In the genomic region with DNA sequence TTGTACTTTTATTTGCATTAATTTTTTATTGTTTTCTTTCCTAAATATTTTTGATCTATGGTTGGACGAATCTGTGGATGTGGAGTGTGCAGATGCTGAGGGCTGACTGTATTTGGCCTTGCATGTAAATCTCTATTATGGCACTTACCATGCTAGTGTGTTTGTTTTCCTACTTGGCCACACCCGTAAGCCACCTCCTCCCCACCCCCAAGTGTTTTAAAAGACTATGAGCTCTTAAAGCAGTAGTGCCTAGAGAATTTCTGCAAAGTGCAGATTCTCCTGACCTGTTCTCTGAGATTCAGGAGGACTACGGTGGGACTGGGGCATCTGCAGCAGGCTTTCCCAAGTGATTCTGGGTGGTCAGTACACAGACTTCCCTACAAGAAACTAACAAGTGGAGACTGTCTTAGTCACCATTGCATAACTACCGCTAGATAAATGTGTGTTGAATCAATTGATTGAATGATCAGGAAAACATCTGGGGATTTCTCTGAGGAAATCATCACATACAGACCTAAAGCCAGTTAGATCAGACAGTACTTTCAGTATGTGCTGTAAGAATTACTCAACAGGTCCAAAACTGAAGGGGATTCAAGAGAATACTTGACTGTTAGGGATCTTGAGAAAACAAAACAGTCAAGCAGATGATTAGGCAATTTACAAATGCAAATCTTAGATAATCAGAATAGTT, we compare ENCODE assay signal across 11 cellular contexts. TPM values are rescaled to one million over a fixed set of nuclear protein-coding genes. Genes with fewer than 3 reads are reported as not detected.
DNase-seq lines count a peak whose midpoint lies in the region; ATAC-seq, FAIRE-seq and TF ChIP-seq lines count a peak whose summit lies in the region.
"Had no signal": no experiment of that assay in that cellular context is flagged by ENCODE, and none has a peak within 500 bp of the region (broad histone marks: within the 10 kb centered on the region; RNA-seq: fewer than 3 reads in every experiment).

No MANE protein-coding gene starts in this region.

- 0 out of 3 replicates have a peak overlapping the region, but pooled peaks have one; percentile 5 for H3K27ac ChIP-seq in K562 (ENCODE audit: extremely low read depth, low read depth, low read length)
- H3K27ac ChIP-seq in naive thymus-derived CD4-positive, alpha-beta T cell (ENCODE audit: low read depth, low read length) = no peak overlapping the region
- no peak overlapping the region for H3K27ac ChIP-seq in kidney (ENCODE audit: low read depth in 2 of 2, low read length in 2 of 2)
- H3K27ac ChIP-seq: brain microvascular endothelial cell had no signal

- H3K79me2 ChIP-seq in K562 (ENCODE audit: control insufficient read depth, insufficient read depth, low read length) = no peaks in the 10 kb centered on the region

- 0 out of 4 replicates have a peak overlapping the region, but pooled peaks of 1 of the 2 experiments have one; percentile 8 for H3K9ac ChIP-seq in K562 (ENCODE audit: insufficient read depth in 1 of 2, low read depth in 2 of 2, low read length in 2 of 2)
- H3K9ac ChIP-seq in kidney (ENCODE audit: low read length in 2 of 2) = no peak overlapping the region

- peaks cover 0 to 17% (median 0%) of the 10 kb centered on the region in 5 donors for H3K36me3 Mint-ChIP-seq in naive thymus-derived CD4-positive, alpha-beta T cell
- H3K36me3 Mint-ChIP-seq in stimulated activated memory B cell treated with anti-CD40 and anti-IgM and Interleukin-4, amounts not matched to agents 10 μg/mL and 1 μg/mL and 100 μg/mL, for 72 hours = no peaks in the 10 kb centered on the region

- peak overlapping the region in 1 of 9 donors; percentile 85 for H3K27ac Mint-ChIP-seq in naive thymus-derived CD4-positive, alpha-beta T cell
- no peak overlapping the region for H3K27ac Mint-ChIP-seq in stimulated activated memory B cell treated with anti-CD40 and anti-IgM and Interleukin-4, amounts not matched to agents 10 μg/mL and 1 μg/mL and 100 μg/mL, for 72 hours

- no peak overlapping the region for H3K4me3 ChIP-seq in LNCaP clone FGC (ENCODE audit: low read depth, low read length)
- no peak overlapping the region for H3K4me3 ChIP-seq in K562
- no peak overlapping the region for H3K4me3 ChIP-seq in naive thymus-derived CD4-positive, alpha-beta T cell (ENCODE audit: low read length)
- H3K4me3 ChIP-seq in kidney (ENCODE audit: low read length in 2 of 2) = no peak overlapping the region
- H3K4me3 ChIP-seq: heart left ventricle had no signal

- TF ChIP-seq RAD21 in K562 (CRISPR knock-in tag; conservative IDR thresholded peaks at IDR 0.05 in 1 of 2, IDR thresholded peaks at IDR 0.05 in 1 of 2) = no peak

- no peaks in the 10 kb centered on the region for H3K27me3 ChIP-seq in K562 (ENCODE audit: control insufficient read depth in 2 of 2, insufficient read depth in 2 of 2, low read length in 2 of 2)
- H3K27me3 ChIP-seq in naive thymus-derived CD4-positive, alpha-beta T cell (ENCODE audit: control insufficient read depth in 2 of 2, insufficient read depth in 2 of 2, low read length in 2 of 2) = no peaks in the 10 kb centered on the region
- H3K27me3 ChIP-seq: BE2C, brain microvascular endothelial cell, heart left ventricle had no signal

- DNase-seq in NOMO-1 (lab: John Stamatoyannopoulos, UW; ENCODE audit: unreplicated experiment in 2 of 2) = peak; percentile 29 to 53
- DNase-seq in NOMO-1 treated with dmso at 0.1 percent for 144 hours (lab: John Stamatoyannopoulos, UW; ENCODE audit: unreplicated experiment) = no peak
- DNase-seq in LNCaP clone FGC (ENCODE audit: low read depth) = peak; percentile 87
- peak in 1 of 4 experiments; percentile 35 for DNase-seq in K562 (ENCODE audit: extremely low read depth in 1 of 4, low spot score in 3 of 4)
- no peak for DNase-seq in naive thymus-derived CD4-positive, alpha-beta T cell
- no peak for DNase-seq in kidney
- DNase-seq: BE2C, brain microvascular endothelial cell, heart left ventricle had no signal

- no peaks in the 10 kb centered on the region for H3K27me3 Mint-ChIP-seq in naive thymus-derived CD4-positive, alpha-beta T cell
- H3K27me3 Mint-ChIP-seq in stimulated activated memory B cell treated with anti-CD40 and anti-IgM and Interleukin-4, amounts not matched to agents 10 μg/mL and 1 μg/mL and 100 μg/mL, for 72 hours = no peaks in the 10 kb centered on the region

- peak overlapping the region; percentile 9; the same call in 1 of the 2 replicates for H3K4me2 ChIP-seq in K562 (ENCODE audit: insufficient read depth, low read length)

- FAIRE-seq in K562 (lab: Jason Lieb, UNC) (no peak), kidney (lab: Jason Lieb, UNC) (no peak)

- POLR2A ChIA-PET in K562 (lab: Yijun Ruan, JAX) = interaction anchor here (0.6 to 1.0 kb wide), 2 partner anchors 9 to 15 kb away, joined by 3 to 4 read pairs; no protein-coding TSS in a partner anchor
- POLR2A ChIA-PET in naive thymus-derived CD4-positive, alpha-beta T cell (lab: Charles Lee) = interaction anchor here (1.3 to 1.4 kb wide), 2 partner anchors 417 to 492 kb away, joined by 4 read pairs; no protein-coding TSS in a partner anchor

- TF ChIP-seq CTCF in LNCaP clone FGC (IDR thresholded peaks at IDR 0.05; ENCODE audit: control insufficient read depth, extremely low read depth, insufficient read depth) (no peak), K562 (IDR thresholded peaks at IDR 0.05 in 2 of 3, conservative IDR thresholded peaks at IDR 0.05 in 1 of 3; ENCODE audit: insufficient read depth in 2 of 3, low read depth in 1 of 3, low read length in 3 of 3) (no peak), kidney (IDR thresholded peaks at IDR 0.05; ENCODE audit: borderline replicate concordance, extremely low read depth, insufficient read depth) (no peak)

- H3K4me1 ChIP-seq in K562 (replicated peaks in 1 of 2; ENCODE audit: control insufficient read depth in 2 of 2, insufficient read depth in 2 of 2, low read length in 2 of 2) (peaks cover 3 to 30% of the 10 kb centered on the region in 2 experiments; a peak in 4 of 5 replicates), kidney (ENCODE audit: control insufficient read depth in 1 of 2, insufficient read depth in 1 of 2, low read depth in 1 of 2, low read length in 2 of 2) (peaks cover 0 to 3% of the 10 kb centered on the region in 2 donors)
- H3K4me1 ChIP-seq in naive thymus-derived CD4-positive, alpha-beta T cell (ENCODE audit: control insufficient read depth in 2 of 2, insufficient read depth in 2 of 2, low read length in 2 of 2) = peaks cover 5 to 19% of the 10 kb centered on the region in 2 donors
- H3K4me1 ChIP-seq: BE2C had no signal

- H3K4me1 Mint-ChIP-seq in naive thymus-derived CD4-positive, alpha-beta T cell = peaks cover 16 to 63% (median 28%) of the 10 kb centered on the region in 7 donors
- peaks cover 32% of the 10 kb centered on the region for H3K4me1 Mint-ChIP-seq in stimulated activated memory B cell treated with anti-CD40 and anti-IgM and Interleukin-4, amounts not matched to agents 10 μg/mL and 1 μg/mL and 100 μg/mL, for 72 hours

- 8% methylated on average over 4 of the region's 4 CpGs for WGBS in K562 (ENCODE audit: insufficient coverage, low coverage, missing lambda C conversion rate)

- peaks cover 0 to 5% (median 0%) of the 10 kb centered on the region in 11 donors for H3K9me3 Mint-ChIP-seq in naive thymus-derived CD4-positive, alpha-beta T cell
- no peaks in the 10 kb centered on the region for H3K9me3 Mint-ChIP-seq in stimulated activated memory B cell treated with anti-CD40 and anti-IgM and Interleukin-4, amounts not matched to agents 10 μg/mL and 1 μg/mL and 100 μg/mL, for 72 hours

- H2AFZ ChIP-seq in K562 (ENCODE audit: low read depth, low read length) = peak overlapping the region; percentile 45

- in situ Hi-C loops in K562 (cut with MboI) = loop anchor here (25.0 kb wide), 1 partner anchor 656 kb away; no protein-coding TSS in a partner anchor

- TF ChIP-seq POLR2A in K562 (conservative IDR thresholded peaks at IDR 0.05) = no peak

- ATAC-seq in K562 = peak; percentile 83
- ATAC-seq in naive thymus-derived CD4-positive, alpha-beta T cell = peak; percentile 14
- no peak for ATAC-seq in stimulated activated memory B cell treated with anti-CD40 and anti-IgM and Interleukin-4, amounts not matched to agents 10 μg/mL and 1 μg/mL and 100 μg/mL, for 72 hours
- no peak for ATAC-seq in HG03565 (IDR thresholded peaks at IDR 0.05; ENCODE audit: unreplicated experiment)

- no peaks in the 10 kb centered on the region for H3K36me3 ChIP-seq in K562 (ENCODE audit: control insufficient read depth, insufficient read depth, low read length)
- no peaks in the 10 kb centered on the region for H3K36me3 ChIP-seq in naive thymus-derived CD4-positive, alpha-beta T cell (ENCODE audit: control insufficient read depth in 2 of 3, insufficient read depth in 3 of 3, low read length in 3 of 3)
- H3K36me3 ChIP-seq in kidney (ENCODE audit: control insufficient read depth in 1 of 2, insufficient read depth in 2 of 2, low read length in 2 of 2) = no peaks in the 10 kb centered on the region
- H3K36me3 ChIP-seq: BE2C, brain microvascular endothelial cell, heart left ventricle had no signal

- CTCF ChIA-PET in K562 (lab: Yijun Ruan, JAX; ENCODE audit: low intra/inter-chr PET ratio) = no interaction called here
- CTCF ChIA-PET in naive thymus-derived CD4-positive, alpha-beta T cell (lab: Charles Lee) = no interaction called here

- BruUV-seq in K562 (replicated peaks; lab: Mats Ljungman, UMichigan) = no TSS peak

- H3K9me3 ChIP-seq in K562 (replicated peaks; ENCODE audit: control insufficient read depth, insufficient read depth, low read depth, low read length) (no peaks in the 10 kb centered on the region; the same call in 1 of the 2 replicates), kidney (ENCODE audit: control insufficient read depth in 1 of 2, low read length in 2 of 2) (no peaks in the 10 kb centered on the region)
- no peaks in the 10 kb centered on the region for H3K9me3 ChIP-seq in naive thymus-derived CD4-positive, alpha-beta T cell (ENCODE audit: control insufficient read depth in 2 of 3, low read length in 3 of 3)
- H3K9me3 ChIP-seq: BE2C, heart left ventricle had no signal

- peak overlapping the region in 1 of 10 donors; percentile 76 for H3K4me3 Mint-ChIP-seq in naive thymus-derived CD4-positive, alpha-beta T cell
- H3K4me3 Mint-ChIP-seq in stimulated activated memory B cell treated with anti-CD40 and anti-IgM and Interleukin-4, amounts not matched to agents 10 μg/mL and 1 μg/mL and 100 μg/mL, for 72 hours = no peak overlapping the region

- no peaks in the 10 kb centered on the region for H4K20me1 ChIP-seq in K562 (replicated peaks; ENCODE audit: control insufficient read depth, insufficient read depth, low read length)

- H3K9me1 ChIP-seq in K562 (ENCODE audit: control insufficient read depth, insufficient read depth, low read length) = peaks cover 3% of the 10 kb centered on the region

- intact Hi-C loops in K562 (cut with micrococcal nuclease) = no loop called here
- intact Hi-C loops in naive thymus-derived CD4-positive, alpha-beta T cell (cut with micrococcal nuclease) = no loop called here
- intact Hi-C loops in kidney (cut with DNase I) = no loop called here

- TF ChIP-seq EP300 in K562 (IDR thresholded peaks at IDR 0.05; ENCODE audit: low read length) = no peak

RNA-seq across cellular contexts. Expression of gene TIPARP, which starts 6.2 kb away (rescaled TPM):
- 28.7 and 54.2 TPM in 2 replicates for total RNA-seq in K562 (2011; cell fraction: chromatin; rRNA removed; ENCODE audit: low replicate concordance)
- total RNA-seq in K562 (2011; cell fraction: nucleolus; rRNA removed) = 10.3 and 12.6 TPM in 2 replicates
- 17.4 and 19.8 TPM in 2 replicates for total RNA-seq in K562 (2011; cell fraction: nucleoplasm; rRNA removed)
- 15.1 and 15.8 TPM in 2 replicates for total RNA-seq in K562 (2014; rRNA removed)
- total RNA-seq in K562 (2014; rRNA removed; fragmentation: Illumina TruSeq; extraction: Trizol) = 23.6 and 27.5 TPM in 2 replicates
- total RNA-seq in K562 (2015; rRNA removed; fragmentation: Illumina TruSeq; extraction: Trizol) = 29.4 TPM in 2 replicates
- total RNA-seq in K562 (2021) = 14.6 and 16.1 TPM in 2 replicates
- 11.9 and 12.2 TPM in 2 replicates for polyA plus RNA-seq in K562 (2011; rRNA removed)
- 3.2 and 4.4 TPM in 2 replicates for polyA plus RNA-seq in K562 (2011; cell fraction: cytosol; rRNA removed)
- 9.7 and 13.4 TPM in 2 replicates for polyA plus RNA-seq in K562 (2011; cell fraction: nucleus; rRNA removed)
- 15.9 and 21.4 TPM in 2 replicates for polyA plus RNA-seq in K562 (2012)
- 18.3 and 20.4 TPM in 2 replicates for polyA plus RNA-seq in K562 (2014; fragmentation: Illumina TruSeq; extraction: Trizol)
- polyA plus RNA-seq in K562 (2014; fragmentation: Nextera tagmentation; extraction: Ambion mirVana) = 1 to 10 TPM; 2.4 to 3.5 TPM
- 8.3 and 9.8 TPM in 2 replicates for polyA plus RNA-seq in K562 (2014; rRNA removed)
- polyA minus RNA-seq in K562 (2011; rRNA and poly(A)+ RNA removed) = 16.7 and 20.8 TPM in 2 replicates
- polyA minus RNA-seq in K562 (2011; cell fraction: cytosol; rRNA and poly(A)+ RNA removed) = 9.1 and 11.1 TPM in 2 replicates
- 17.1 and 47.2 TPM in 2 replicates for polyA minus RNA-seq in K562 (2011; cell fraction: nucleus; rRNA and poly(A)+ RNA removed)
- 10 to 100 TPM; 59.2 to 66.6 (median 64.3) TPM for total RNA-seq in naive thymus-derived CD4-positive, alpha-beta T cell
- 1 to 10 TPM; 4.2 to 8.4 TPM for polyA plus RNA-seq in naive thymus-derived CD4-positive, alpha-beta T cell
- 21.8 TPM for total RNA-seq in kidney
- 9.5 TPM for polyA plus RNA-seq in kidney (ENCODE audit: insufficient read depth, low read depth, low replicate concordance)

Comparison
In these comparisons a context has a peak if more than half of its experiments do, and no peak if none do; other contexts are left out.
1. DNase-seq: peak in NOMO-1 (2 of 2) and LNCaP clone FGC (single experiment); none in NOMO-1 treated with dmso at 0.1 percent for 144 hours (single experiment), naive thymus-derived CD4-positive, alpha-beta T cell (0 of 9) and kidney (single experiment).
2. ATAC-seq: peak in K562 (single experiment) and naive thymus-derived CD4-positive, alpha-beta T cell (single experiment); none in stimulated activated memory B cell treated with anti-CD40 and anti-IgM and Interleukin-4, amounts not matched to agents 10 μg/mL and 1 μg/mL and 100 μg/mL, for 72 hours (single experiment) and HG03565 (single experiment).